Comparison of ENCODE assay signal across 31 cellular contexts in genomic region chr2:128651000-128651399, GRCh38.
"Had no signal": no experiment of that assay in that cellular context is flagged by ENCODE, and none has a peak within 500 bp of the region (broad histone marks: within the 10 kb centered on the region; RNA-seq: fewer than 3 reads in every experiment).

No MANE protein-coding gene starts in this region.

- H3K27ac ChIP-seq: brain microvascular endothelial cell, cardiac muscle cell, SJCRH30, SK-N-MC, WERI-Rb-1 had no signal

- H3K4me1 ChIP-seq: SJCRH30 had no signal

- DNase-seq: activated CD4-positive, alpha-beta memory T cell treated with anti-CD3 and anti-CD28 coated beads, Interleukin-2, amount 10 ng/mL, durations not matched to agents 7 days and 5 days; activated CD4-positive, alpha-beta T cell treated with anti-CD3 and anti-CD28 coated beads for 1 hour; activated CD4-positive, alpha-beta T cell treated with anti-CD3 and anti-CD28 coated beads for 48 hours; activated CD4-positive, CD25-positive, alpha-beta regulatory T cell; activated CD8-positive, alpha-beta memory T cell treated with anti-CD3 and anti-CD28 coated beads for 24 hours; activated CD8-positive, alpha-beta memory T cell treated with anti-CD3 and anti-CD28 coated beads, Interleukin-2, amount 10 ng/mL, durations not matched to agents 7 days and 5 days; activated CD8-positive, alpha-beta memory T cell treated with anti-CD3 and anti-CD28 coated beads, Interleukin-2, amount 50 U/mL, for 48 hours; activated gamma-delta T cell treated with Interleukin-2 at 50 U/mL for 16 hours; activated naive CD4-positive, alpha-beta T cell treated with anti-CD3 and anti-CD28 coated beads for 36 hours; activated naive CD8-positive, alpha-beta T cell treated with anti-CD3 and anti-CD28 coated beads for 36 hours; activated T-cell treated with anti-CD3 and anti-CD28 coated beads, Interleukin-2, amount 50 U/mL, for 1 hour; amniotic stem cell; brain microvascular endothelial cell; Karpas-422; NCI-H1105; NCI-H1417 treated with DMSO at 0.1 percent for 48 hours; NCI-H187 treated with DMSO at 0.1 percent for 48 hours; NCI-H2081; NCI-H2171 treated with DMSO at 0.1 percent for 48 hours; NCI-H2227 treated with DMSO at 0.1 percent for 48 hours; NCI-H446; NCI-H510A treated with DMSO at 0.1 percent for 48 hours; NCI-H526 treated with DMSO at 0.1 percent for 48 hours; SHP77; SJCRH30; T1000; WERI-Rb-1 had no signal

- H3K27ac Mint-ChIP-seq: activated CD4-positive, alpha-beta memory T cell treated with anti-CD3 and anti-CD28 coated beads, Interleukin-2, amount 10 ng/mL, durations not matched to agents 7 days and 5 days; activated CD8-positive, alpha-beta memory T cell treated with anti-CD3 and anti-CD28 coated beads, Interleukin-2, amount 10 ng/mL, durations not matched to agents 7 days and 5 days; activated naive CD4-positive, alpha-beta T cell treated with anti-CD3 and anti-CD28 coated beads for 36 hours; activated naive CD8-positive, alpha-beta T cell treated with anti-CD3 and anti-CD28 coated beads for 36 hours had no signal

- H3K36me3 Mint-ChIP-seq: activated CD8-positive, alpha-beta memory T cell treated with anti-CD3 and anti-CD28 coated beads, Interleukin-2, amount 10 ng/mL, durations not matched to agents 7 days and 5 days; activated naive CD8-positive, alpha-beta T cell treated with anti-CD3 and anti-CD28 coated beads for 36 hours had no signal

- H3K4me3 ChIP-seq: cardiac muscle cell, SJCRH30, SK-N-MC had no signal

- H3K27me3 ChIP-seq: brain microvascular endothelial cell, cardiac muscle cell, SJCRH30 had no signal

- H3K36me3 ChIP-seq: brain microvascular endothelial cell, cardiac muscle cell, SJCRH30, WERI-Rb-1 had no signal

- H3K4me1 Mint-ChIP-seq: activated CD4-positive, alpha-beta memory T cell treated with anti-CD3 and anti-CD28 coated beads, Interleukin-2, amount 10 ng/mL, durations not matched to agents 7 days and 5 days; activated CD8-positive, alpha-beta memory T cell treated with anti-CD3 and anti-CD28 coated beads, Interleukin-2, amount 10 ng/mL, durations not matched to agents 7 days and 5 days; activated naive CD8-positive, alpha-beta T cell treated with anti-CD3 and anti-CD28 coated beads for 36 hours; central memory CD8-positive, alpha-beta T cell had no signal

- H3K9me3 ChIP-seq: SJCRH30 had no signal

- ATAC-seq: activated CD8-positive, alpha-beta memory T cell treated with anti-CD3 and anti-CD28 coated beads, Interleukin-2, amount 10 ng/mL, durations not matched to agents 7 days and 5 days; Panc1 had no signal

- H3K9me3 Mint-ChIP-seq: activated CD4-positive, alpha-beta memory T cell treated with anti-CD3 and anti-CD28 coated beads, Interleukin-2, amount 10 ng/mL, durations not matched to agents 7 days and 5 days; activated naive CD4-positive, alpha-beta T cell treated with anti-CD3 and anti-CD28 coated beads for 36 hours; activated naive CD8-positive, alpha-beta T cell treated with anti-CD3 and anti-CD28 coated beads for 36 hours; central memory CD8-positive, alpha-beta T cell had no signal

- H3K4me3 Mint-ChIP-seq: activated CD4-positive, alpha-beta memory T cell treated with anti-CD3 and anti-CD28 coated beads, Interleukin-2, amount 10 ng/mL, durations not matched to agents 7 days and 5 days; activated CD8-positive, alpha-beta memory T cell treated with anti-CD3 and anti-CD28 coated beads, Interleukin-2, amount 10 ng/mL, durations not matched to agents 7 days and 5 days; activated naive CD4-positive, alpha-beta T cell treated with anti-CD3 and anti-CD28 coated beads for 36 hours; activated naive CD8-positive, alpha-beta T cell treated with anti-CD3 and anti-CD28 coated beads for 36 hours; central memory CD8-positive, alpha-beta T cell had no signal
